Comparison of ENCODE assay signal across 1 cellular context in the genomic region with DNA sequence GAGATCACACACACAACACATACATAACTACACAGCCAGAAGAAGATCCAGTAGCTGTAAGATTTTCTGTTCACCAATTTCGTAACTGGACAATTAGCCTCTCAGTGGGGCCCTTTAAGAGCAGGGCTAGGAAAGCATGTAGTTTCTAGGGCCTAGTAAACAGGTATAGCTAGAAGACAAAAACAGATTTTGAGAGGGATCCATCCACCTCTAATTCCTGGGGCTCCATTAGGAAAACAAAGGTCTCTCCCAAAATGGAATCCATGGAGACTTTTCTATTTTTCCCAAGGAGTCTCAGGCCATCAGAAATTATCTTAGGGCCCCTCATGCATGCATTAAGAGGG.
TF ChIP-seq lines count a peak whose summit lies in the region.

No MANE protein-coding gene starts in this region.

TF ChIP-seq in HepG2, 621 proteins besides CTCF, POLR2A, EP300 and RAD21:
- TF ChIP-seq, protein P1, sequence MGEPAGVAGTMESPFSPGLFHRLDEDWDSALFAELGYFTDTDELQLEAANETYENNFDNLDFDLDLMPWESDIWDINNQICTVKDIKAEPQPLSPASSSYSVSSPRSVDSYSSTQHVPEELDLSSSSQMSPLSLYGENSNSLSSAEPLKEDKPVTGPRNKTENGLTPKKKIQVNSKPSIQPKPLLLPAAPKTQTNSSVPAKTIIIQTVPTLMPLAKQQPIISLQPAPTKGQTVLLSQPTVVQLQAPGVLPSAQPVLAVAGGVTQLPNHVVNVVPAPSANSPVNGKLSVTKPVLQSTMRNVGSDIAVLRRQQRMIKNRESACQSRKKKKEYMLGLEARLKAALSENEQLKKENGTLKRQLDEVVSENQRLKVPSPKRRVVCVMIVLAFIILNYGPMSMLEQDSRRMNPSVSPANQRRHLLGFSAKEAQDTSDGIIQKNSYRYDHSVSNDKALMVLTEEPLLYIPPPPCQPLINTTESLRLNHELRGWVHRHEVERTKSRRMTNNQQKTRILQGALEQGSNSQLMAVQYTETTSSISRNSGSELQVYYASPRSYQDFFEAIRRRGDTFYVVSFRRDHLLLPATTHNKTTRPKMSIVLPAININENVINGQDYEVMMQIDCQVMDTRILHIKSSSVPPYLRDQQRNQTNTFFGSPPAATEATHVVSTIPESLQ (CRISPR knock-in tag; conservative IDR thresholded peaks at IDR 0.05), result no peak
- peak; percentile 27 for TF ChIP-seq ZFP36 (IDR thresholded peaks at IDR 0.05; ENCODE audit: borderline replicate concordance, low read depth, low read length, partially characterized antibody)
